16 cellular contexts compared by ENCODE assay signal in the genomic region with DNA sequence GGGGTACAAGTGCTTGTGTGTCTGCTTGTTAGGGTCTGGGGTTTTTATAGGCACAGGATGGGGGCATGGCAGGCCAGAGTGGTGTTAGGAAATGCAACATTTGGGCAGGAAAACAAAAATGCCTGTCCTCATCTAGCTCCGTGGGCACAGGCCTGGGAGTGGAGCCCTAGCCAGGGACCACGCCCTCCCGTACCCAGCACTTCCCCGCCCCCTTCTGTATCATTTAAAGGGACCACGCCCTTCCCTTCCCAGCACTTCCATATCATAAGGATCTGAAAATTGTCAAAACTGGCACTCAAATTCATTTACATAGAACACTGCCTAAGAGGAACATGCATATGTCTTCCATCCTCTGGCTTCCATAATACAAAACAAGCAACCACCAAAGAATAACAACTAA.
"Had no signal": no experiment of that assay in that cellular context is flagged by ENCODE, and none has a peak within 500 bp of the region (broad histone marks: within the 10 kb centered on the region; RNA-seq: fewer than 3 reads in every experiment).

No MANE protein-coding gene starts in this region.

- H3K36me3 Mint-ChIP-seq: activated naive CD8-positive, alpha-beta T cell; memory B cell; natural killer cell treated with Interleukin-12 subunit alpha and Interleukin-12 subunit beta and Interleukin-15 and Interleukin-18, amount 100 ng/mL, for 72 hours; stimulated activated naive B cell treated with anti-CD40 and anti-IgM and Interleukin-4, amounts not matched to agents 10 μg/mL and 1 μg/mL and 100 μg/mL, for 72 hours; WTC11 had no signal

- H3K4me1 Mint-ChIP-seq: activated CD4-positive, alpha-beta memory T cell treated with anti-CD3 and anti-CD28 coated beads, Interleukin-2, amount 10 ng/mL, durations not matched to agents 7 days and 5 days; memory B cell; stimulated activated naive B cell treated with anti-CD40 and anti-IgM and Interleukin-4, amounts not matched to agents 10 μg/mL and 1 μg/mL and 100 μg/mL, for 72 hours had no signal

- ATAC-seq: body of pancreas; left ventricle myocardium superior; natural killer cell treated with Interleukin-12 subunit alpha and Interleukin-12 subunit beta and Interleukin-15 and Interleukin-18, amount 100 ng/mL, for 72 hours; stimulated activated naive B cell treated with anti-CD40 and anti-IgM and Interleukin-4, amounts not matched to agents 10 μg/mL and 1 μg/mL and 100 μg/mL, for 72 hours; WTC11 had no signal

- H3K9me3 Mint-ChIP-seq: activated CD4-positive, alpha-beta memory T cell treated with anti-CD3 and anti-CD28 coated beads, Interleukin-2, amount 10 ng/mL, durations not matched to agents 7 days and 5 days; memory B cell; natural killer cell treated with Interleukin-12 subunit alpha and Interleukin-12 subunit beta and Interleukin-15 and Interleukin-18, amount 100 ng/mL, for 72 hours; stimulated activated naive B cell treated with anti-CD40 and anti-IgM and Interleukin-4, amounts not matched to agents 10 μg/mL and 1 μg/mL and 100 μg/mL, for 72 hours had no signal

- H3K27me3 Mint-ChIP-seq: memory B cell had no signal

- DNase-seq: activated CD4-positive, alpha-beta memory T cell treated with anti-CD3 and anti-CD28 coated beads, Interleukin-2, amount 10 ng/mL, durations not matched to agents 7 days and 5 days; activated CD4-positive, alpha-beta T cell treated with anti-CD3 and anti-CD28 coated beads for 4 hours; activated gamma-delta T cell; activated T-cell treated with anti-CD3 and anti-CD28 coated beads, Interleukin-2, amount 50 U/mL, for 48 hours; amygdala; body of pancreas; central memory CD4-positive, alpha-beta T cell; hypothalamus; left ventricle myocardium superior; stimulated activated CD4-positive, alpha-beta T cell treated with anti-CD3 and anti-CD28 coated beads, Interleukin-2, amount 100 ng/mL, for 48 hours; stimulated activated naive B cell treated with anti-CD40 and anti-IgM and Interleukin-4, amounts not matched to agents 10 μg/mL and 1 μg/mL and 100 μg/mL, for 72 hours; T-helper 9 cell had no signal

- H3K4me3 Mint-ChIP-seq: activated CD4-positive, alpha-beta memory T cell treated with anti-CD3 and anti-CD28 coated beads, Interleukin-2, amount 10 ng/mL, durations not matched to agents 7 days and 5 days; activated naive CD8-positive, alpha-beta T cell; memory B cell; natural killer cell treated with Interleukin-12 subunit alpha and Interleukin-12 subunit beta and Interleukin-15 and Interleukin-18, amount 100 ng/mL, for 72 hours; stimulated activated naive B cell treated with anti-CD40 and anti-IgM and Interleukin-4, amounts not matched to agents 10 μg/mL and 1 μg/mL and 100 μg/mL, for 72 hours; WTC11 had no signal

- H3K27ac Mint-ChIP-seq: activated CD4-positive, alpha-beta memory T cell treated with anti-CD3 and anti-CD28 coated beads, Interleukin-2, amount 10 ng/mL, durations not matched to agents 7 days and 5 days; activated naive CD8-positive, alpha-beta T cell; memory B cell; natural killer cell treated with Interleukin-12 subunit alpha and Interleukin-12 subunit beta and Interleukin-15 and Interleukin-18, amount 100 ng/mL, for 72 hours; stimulated activated naive B cell treated with anti-CD40 and anti-IgM and Interleukin-4, amounts not matched to agents 10 μg/mL and 1 μg/mL and 100 μg/mL, for 72 hours; WTC11 had no signal
